1 cellular context compared by ENCODE assay signal in the genomic region with DNA sequence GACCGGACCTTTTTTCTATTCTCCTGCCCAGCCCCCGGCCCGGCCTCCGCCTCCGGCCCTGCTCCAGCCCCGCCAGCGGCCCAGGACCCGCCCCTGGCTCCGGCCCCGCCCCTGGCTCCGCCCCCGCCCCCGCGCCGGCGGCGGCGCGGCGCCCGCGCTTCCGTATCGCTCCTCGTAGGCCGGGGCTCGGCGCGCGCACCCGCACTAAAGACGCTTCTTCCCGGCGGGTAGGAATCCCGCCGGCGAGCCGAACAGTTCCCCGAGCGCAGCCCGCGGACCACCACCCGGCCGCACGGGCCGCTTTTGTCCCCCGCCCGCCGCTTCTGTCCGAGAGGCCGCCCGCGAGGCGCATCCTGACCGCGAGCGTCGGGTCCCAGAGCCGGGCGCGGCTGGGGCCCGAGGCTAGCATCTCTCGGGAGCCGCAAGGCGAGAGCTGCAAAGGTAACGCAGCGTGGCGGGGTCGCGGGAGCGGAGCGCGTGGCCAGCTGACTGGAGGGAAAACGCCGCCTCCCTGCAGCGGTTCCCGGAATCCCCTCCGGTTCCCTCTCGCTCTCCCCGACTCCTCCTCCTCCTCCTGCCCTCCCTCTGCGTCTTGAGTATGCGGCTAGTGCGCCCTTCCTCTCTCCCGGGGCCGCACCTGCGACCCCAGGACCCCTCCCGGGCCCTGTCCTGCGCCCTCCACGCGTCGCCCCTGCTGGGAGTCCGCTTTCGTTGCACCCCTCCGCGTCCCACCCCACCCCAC.
A peak's percentile ranks its signal among the peaks of the same experiment; 100 is the strongest.
TF ChIP-seq lines count a peak whose summit lies in the region.

IFNAR2 (plus strand) TSS at position 163 of the 742 bp plus-strand sequence. CDS start 11,985 bp downstream, outside the sequence.

TF ChIP-seq in HepG2, 621 proteins besides CTCF, POLR2A, EP300 and RAD21 (continued from another document and continues in another):
- TF ChIP-seq KAT7 (CRISPR knock-in tag; IDR thresholded peaks at IDR 0.05; ENCODE audit: borderline replicate concordance) (0 out of 2 replicates have a peak, but pooled peaks have one; percentile 6), ZNF547 (CRISPR knock-in tag; IDR thresholded peaks at IDR 0.05) (no peak), SIX4 (CRISPR knock-in tag; IDR thresholded peaks at IDR 0.05) (no peak), POLR2AphosphoS5 (IDR thresholded peaks at IDR 0.05; ENCODE audit: low read depth, low read length) (peak; percentile 26; the same call in 1 of the 2 replicates), POGK (CRISPR knock-in tag; conservative IDR thresholded peaks at IDR 0.05) (peak; percentile 77), NFYC (CRISPR knock-in tag; IDR thresholded peaks at IDR 0.05) (no peak), SOX6 (IDR thresholded peaks at IDR 0.05) (no peak), SOX6 (CRISPR knock-in tag; IDR thresholded peaks at IDR 0.05) (no peak), BRCA1 (CRISPR knock-in tag; IDR thresholded peaks at IDR 0.05) (no peak), PTBP1 (IDR thresholded peaks at IDR 0.05; ENCODE audit: low read depth, low read length, poor library complexity, severe bottlenecking) (no peak), ZNF503 (CRISPR knock-in tag; IDR thresholded peaks at IDR 0.05) (no peak), SOX13 (IDR thresholded peaks at IDR 0.05) (no peak), SOX13 (CRISPR knock-in tag; conservative IDR thresholded peaks at IDR 0.05 in 1 of 2, IDR thresholded peaks at IDR 0.05 in 1 of 2) (peak in 1 of 2 experiments; percentile 17; a peak in 1 of 4 replicates), NR0B2 (CRISPR knock-in tag; IDR thresholded peaks at IDR 0.05) (no peak), ZNF264 (CRISPR knock-in tag; IDR thresholded peaks at IDR 0.05) (no peak), SIN3A (IDR thresholded peaks at IDR 0.05; ENCODE audit: borderline replicate concordance, low read depth, low read length) (no peak), RBAK (CRISPR knock-in tag; IDR thresholded peaks at IDR 0.05) (no peak), ZNF816 (CRISPR knock-in tag; IDR thresholded peaks at IDR 0.05; ENCODE audit: borderline replicate concordance) (no peak), TOPORS (CRISPR knock-in tag; IDR thresholded peaks at IDR 0.05) (no peak), ZNF709 (CRISPR knock-in tag; IDR thresholded peaks at IDR 0.05) (0 out of 2 replicates have a peak, but pooled peaks have one; percentile 16), SRSF9 (IDR thresholded peaks at IDR 0.05; ENCODE audit: borderline replicate concordance, insufficient read depth, low read depth, low read length, poor library complexity, severe bottlenecking) (no peak), SAFB2 (CRISPR knock-in tag; IDR thresholded peaks at IDR 0.05; ENCODE audit: borderline replicate concordance, low read depth) (no peak), ZNF724P (CRISPR knock-in tag; IDR thresholded peaks at IDR 0.05; ENCODE audit: borderline replicate concordance) (0 out of 2 replicates have a peak, but pooled peaks have one; percentile 49), PHF8 (CRISPR knock-in tag; IDR thresholded peaks at IDR 0.05) (peak; percentile 64), ZNF12 (CRISPR knock-in tag; IDR thresholded peaks at IDR 0.05) (no peak), ZNF136 (CRISPR knock-in tag; IDR thresholded peaks at IDR 0.05; ENCODE audit: low read depth) (no peak), MAX (IDR thresholded peaks at IDR 0.05) (0 out of 2 replicates have a peak, but pooled peaks have one; percentile 6), ZNF280D (CRISPR knock-in tag; IDR thresholded peaks at IDR 0.05) (no peak), TCF7L2 (IDR thresholded peaks at IDR 0.05; ENCODE audit: low read depth, low read length) (no peak), ZFP91 (CRISPR knock-in tag; IDR thresholded peaks at IDR 0.05; ENCODE audit: borderline replicate concordance) (peak; percentile 73; the same call in 1 of the 2 replicates), TBP (CRISPR knock-in tag; IDR thresholded peaks at IDR 0.05) (no peak), TEAD3 (CRISPR knock-in tag; optimal IDR thresholded peaks at IDR 0.05; ENCODE audit: borderline replicate concordance) (no peak), ZNF768 (CRISPR knock-in tag; IDR thresholded peaks at IDR 0.05) (no peak), ATM (IDR thresholded peaks at IDR 0.05; ENCODE audit: borderline replicate concordance) (no peak), TMF1 (CRISPR knock-in tag; IDR thresholded peaks at IDR 0.05; ENCODE audit: low read depth) (0 out of 2 replicates have a peak, but pooled peaks have one; percentile 35), ZNF460 (CRISPR knock-in tag; IDR thresholded peaks at IDR 0.05; ENCODE audit: borderline replicate concordance) (no peak), CBX2 (IDR thresholded peaks at IDR 0.05; ENCODE audit: low read depth, low read length) (no peak), CBX2 (CRISPR knock-in tag; IDR thresholded peaks at IDR 0.05; ENCODE audit: low read depth) (no peak), PCBP2 (optimal IDR thresholded peaks at IDR 0.05; ENCODE audit: low read depth, low read length, poor library complexity, severe bottlenecking) (no peak), HNRNPLL (IDR thresholded peaks at IDR 0.05; ENCODE audit: low read depth, low read length, poor library complexity, severe bottlenecking) (peak; percentile 46), GATA4 (IDR thresholded peaks at IDR 0.05; ENCODE audit: borderline replicate concordance, low read depth) (no peak), TEF (CRISPR knock-in tag; IDR thresholded peaks at IDR 0.05) (no peak), MEIS2 (CRISPR knock-in tag; IDR thresholded peaks at IDR 0.05) (0 out of 2 replicates have a peak, but pooled peaks have one; percentile 10), MIXL1 (CRISPR knock-in tag; IDR thresholded peaks at IDR 0.05) (no peak), ZBTB38 (CRISPR knock-in tag; IDR thresholded peaks at IDR 0.05) (0 out of 2 replicates have a peak, but pooled peaks have one; percentile 5), ZNF256 (CRISPR knock-in tag; conservative IDR thresholded peaks at IDR 0.05) (0 out of 2 replicates have a peak, but pooled peaks have one; percentile 32), SETDB1 (CRISPR knock-in tag; IDR thresholded peaks at IDR 0.05; ENCODE audit: borderline replicate concordance) (no peak), YEATS2 (CRISPR knock-in tag; IDR thresholded peaks at IDR 0.05; ENCODE audit: borderline replicate concordance) (no peak)
- TF ChIP-seq, protein P1, sequence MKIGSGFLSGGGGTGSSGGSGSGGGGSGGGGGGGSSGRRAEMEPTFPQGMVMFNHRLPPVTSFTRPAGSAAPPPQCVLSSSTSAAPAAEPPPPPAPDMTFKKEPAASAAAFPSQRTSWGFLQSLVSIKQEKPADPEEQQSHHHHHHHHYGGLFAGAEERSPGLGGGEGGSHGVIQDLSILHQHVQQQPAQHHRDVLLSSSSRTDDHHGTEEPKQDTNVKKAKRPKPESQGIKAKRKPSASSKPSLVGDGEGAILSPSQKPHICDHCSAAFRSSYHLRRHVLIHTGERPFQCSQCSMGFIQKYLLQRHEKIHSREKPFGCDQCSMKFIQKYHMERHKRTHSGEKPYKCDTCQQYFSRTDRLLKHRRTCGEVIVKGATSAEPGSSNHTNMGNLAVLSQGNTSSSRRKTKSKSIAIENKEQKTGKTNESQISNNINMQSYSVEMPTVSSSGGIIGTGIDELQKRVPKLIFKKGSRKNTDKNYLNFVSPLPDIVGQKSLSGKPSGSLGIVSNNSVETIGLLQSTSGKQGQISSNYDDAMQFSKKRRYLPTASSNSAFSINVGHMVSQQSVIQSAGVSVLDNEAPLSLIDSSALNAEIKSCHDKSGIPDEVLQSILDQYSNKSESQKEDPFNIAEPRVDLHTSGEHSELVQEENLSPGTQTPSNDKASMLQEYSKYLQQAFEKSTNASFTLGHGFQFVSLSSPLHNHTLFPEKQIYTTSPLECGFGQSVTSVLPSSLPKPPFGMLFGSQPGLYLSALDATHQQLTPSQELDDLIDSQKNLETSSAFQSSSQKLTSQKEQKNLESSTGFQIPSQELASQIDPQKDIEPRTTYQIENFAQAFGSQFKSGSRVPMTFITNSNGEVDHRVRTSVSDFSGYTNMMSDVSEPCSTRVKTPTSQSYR (CRISPR knock-in tag; IDR thresholded peaks at IDR 0.05; ENCODE audit: borderline replicate concordance) = no peak
- TF ChIP-seq, protein P2, sequence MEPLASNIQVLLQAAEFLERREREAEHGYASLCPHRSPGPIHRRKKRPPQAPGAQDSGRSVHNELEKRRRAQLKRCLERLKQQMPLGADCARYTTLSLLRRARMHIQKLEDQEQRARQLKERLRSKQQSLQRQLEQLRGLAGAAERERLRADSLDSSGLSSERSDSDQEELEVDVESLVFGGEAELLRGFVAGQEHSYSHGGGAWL (CRISPR knock-in tag; IDR thresholded peaks at IDR 0.05) = peak; percentile 37; the same call in 1 of the 2 replicates
